Comparison of ENCODE assay signal across 1 cellular context in the genomic region with DNA sequence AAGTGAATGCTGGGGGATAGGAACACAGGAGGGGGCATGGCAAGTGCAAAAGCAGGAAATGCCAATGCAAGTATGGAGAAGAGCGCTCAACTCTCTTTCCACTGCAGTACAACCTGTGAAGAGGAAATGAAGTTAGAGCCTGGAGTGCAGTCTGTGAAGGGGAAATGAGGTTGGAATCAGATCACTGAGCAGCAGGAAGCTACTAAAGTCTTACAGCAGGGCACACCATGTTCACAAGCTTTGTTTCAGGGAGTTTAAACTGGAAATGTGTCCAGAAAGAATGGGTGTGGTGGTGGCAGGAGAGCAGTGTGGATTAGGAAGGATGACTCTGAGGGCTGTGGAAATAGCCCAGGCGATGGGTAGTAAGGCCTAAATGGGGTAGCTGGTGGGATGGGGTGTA.
TF ChIP-seq lines count a peak whose summit lies in the region.

No MANE protein-coding gene starts in this region.

TF ChIP-seq in GM12878, 131 proteins besides CTCF, POLR2A, EP300 and RAD21:
- TF ChIP-seq WRNIP1 (IDR thresholded peaks at IDR 0.05; ENCODE audit: borderline replicate concordance, low read depth, low read length) (no peak), KLF5 (IDR thresholded peaks at IDR 0.05; ENCODE audit: partially characterized antibody) (no peak), SMARCA5 (IDR thresholded peaks at IDR 0.05) (no peak), IRF4 (IDR thresholded peaks at IDR 0.05; ENCODE audit: low read depth, low read length) (no peak), SREBF2 (IDR thresholded peaks at IDR 0.05; ENCODE audit: low read length) (no peak), ZNF384 (IDR thresholded peaks at IDR 0.05; ENCODE audit: borderline replicate concordance, low read depth, low read length) (no peak), CREM (IDR thresholded peaks at IDR 0.05; ENCODE audit: low read depth) (no peak), RELA (IDR thresholded peaks at IDR 0.05; ENCODE audit: borderline replicate concordance, partially characterized antibody) (no peak), KDM1A (IDR thresholded peaks at IDR 0.05; ENCODE audit: borderline replicate concordance) (no peak), EZH2 (IDR thresholded peaks at IDR 0.05; ENCODE audit: borderline replicate concordance, control insufficient read depth, low read depth, low read length) (no peak), POLR2AphosphoS5 (IDR thresholded peaks at IDR 0.05; ENCODE audit: low read length) (no peak), STAT1 (conservative IDR thresholded peaks at IDR 0.05) (no peak), REST (IDR thresholded peaks at IDR 0.05; ENCODE audit: low read depth, low read length) (no peak), SKIL (IDR thresholded peaks at IDR 0.05; ENCODE audit: low read depth, poor library complexity, severe bottlenecking) (no peak)
- TF ChIP-seq, protein P1, sequence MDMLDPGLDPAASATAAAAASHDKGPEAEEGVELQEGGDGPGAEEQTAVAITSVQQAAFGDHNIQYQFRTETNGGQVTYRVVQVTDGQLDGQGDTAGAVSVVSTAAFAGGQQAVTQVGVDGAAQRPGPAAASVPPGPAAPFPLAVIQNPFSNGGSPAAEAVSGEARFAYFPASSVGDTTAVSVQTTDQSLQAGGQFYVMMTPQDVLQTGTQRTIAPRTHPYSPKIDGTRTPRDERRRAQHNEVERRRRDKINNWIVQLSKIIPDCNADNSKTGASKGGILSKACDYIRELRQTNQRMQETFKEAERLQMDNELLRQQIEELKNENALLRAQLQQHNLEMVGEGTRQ (IDR thresholded peaks at IDR 0.05; ENCODE audit: borderline replicate concordance, low read depth, low read length): no peak
- TF ChIP-seq, protein P2, sequence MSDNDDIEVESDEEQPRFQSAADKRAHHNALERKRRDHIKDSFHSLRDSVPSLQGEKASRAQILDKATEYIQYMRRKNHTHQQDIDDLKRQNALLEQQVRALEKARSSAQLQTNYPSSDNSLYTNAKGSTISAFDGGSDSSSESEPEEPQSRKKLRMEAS (IDR thresholded peaks at IDR 0.05; ENCODE audit: low read depth, low read length): no peak
